In the genomic region with DNA sequence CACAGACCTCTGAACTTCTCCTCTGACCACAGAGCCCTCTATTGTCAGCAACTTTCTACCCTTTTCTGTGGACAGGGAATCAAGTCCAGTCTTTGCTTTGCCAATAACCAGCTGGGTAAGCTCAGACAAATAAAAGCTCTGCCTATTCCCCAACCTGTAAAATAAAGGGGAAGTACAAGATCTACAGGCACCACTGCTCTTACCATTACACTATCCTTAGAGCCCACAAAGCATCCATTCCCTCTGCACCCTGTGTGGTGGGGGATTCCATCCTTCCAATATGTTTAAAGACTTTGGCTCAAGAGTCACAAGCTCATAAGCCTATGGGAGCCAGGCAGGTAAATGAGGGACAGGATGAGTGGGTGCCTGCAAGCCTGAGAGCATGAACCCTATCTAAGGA, we compare ENCODE assay signal across 17 cellular contexts.
"Had no signal": no experiment of that assay in that cellular context is flagged by ENCODE, and none has a peak within 500 bp of the region (broad histone marks: within the 10 kb centered on the region; RNA-seq: fewer than 3 reads in every experiment).

No MANE protein-coding gene starts in this region.

- DNase-seq: activated CD4-positive, alpha-beta T cell treated with anti-CD3 and anti-CD28 coated beads for 1 hour; activated CD4-positive, alpha-beta T cell treated with anti-CD3 and anti-CD28 coated beads, Interleukin-2, amount 50 U/mL, for 4 hours; activated naive CD4-positive, alpha-beta T cell treated with anti-CD3 and anti-CD28 coated beads, Interleukin-2, amount 50 U/mL, for 16 hours; activated T-cell treated with anti-CD3 and anti-CD28 coated beads, Interleukin-2, amount 50 U/mL, for 1 hour; endodermal cell; hippocampal formation; kidney; right cardiac atrium; stimulated activated CD4-positive, alpha-beta T cell treated with anti-CD3 and anti-CD28 coated beads, Interleukin-15, amount 100 ng/mL, for 24 hours; stimulated activated CD4-positive, alpha-beta T cell treated with anti-CD3 and anti-CD28 coated beads, Interleukin-4, amount 100 ng/mL, for 1 hour; stimulated activated naive B cell treated with anti-CD40 and anti-IgM and Interleukin-4, amounts not matched to agents 10 μg/mL and 1 μg/mL and 100 μg/mL, for 72 hours; T1000; transverse colon had no signal

- H3K36me3 ChIP-seq: left lung, prostate gland, transverse colon had no signal

- H3K27ac Mint-ChIP-seq: endodermal cell; stimulated activated naive B cell treated with anti-CD40 and anti-IgM and Interleukin-4, amounts not matched to agents 10 μg/mL and 1 μg/mL and 100 μg/mL, for 72 hours had no signal

- H3K4me3 Mint-ChIP-seq: endodermal cell; stimulated activated naive B cell treated with anti-CD40 and anti-IgM and Interleukin-4, amounts not matched to agents 10 μg/mL and 1 μg/mL and 100 μg/mL, for 72 hours had no signal

- H3K9me3 Mint-ChIP-seq: endodermal cell; stimulated activated naive B cell treated with anti-CD40 and anti-IgM and Interleukin-4, amounts not matched to agents 10 μg/mL and 1 μg/mL and 100 μg/mL, for 72 hours had no signal

- H3K27ac ChIP-seq: left lung, prostate gland, transverse colon had no signal

- H3K4me3 ChIP-seq: left lung, prostate gland, skin epidermis, transverse colon had no signal

- H3K27me3 Mint-ChIP-seq: stimulated activated naive B cell treated with anti-CD40 and anti-IgM and Interleukin-4, amounts not matched to agents 10 μg/mL and 1 μg/mL and 100 μg/mL, for 72 hours had no signal

- FAIRE-seq: kidney had no signal

- H3K27me3 ChIP-seq: left lung, transverse colon had no signal

- ATAC-seq: esophagus mucosa; stimulated activated naive B cell treated with anti-CD40 and anti-IgM and Interleukin-4, amounts not matched to agents 10 μg/mL and 1 μg/mL and 100 μg/mL, for 72 hours had no signal

- H3K36me3 Mint-ChIP-seq: stimulated activated naive B cell treated with anti-CD40 and anti-IgM and Interleukin-4, amounts not matched to agents 10 μg/mL and 1 μg/mL and 100 μg/mL, for 72 hours had no signal

- H3K9me3 ChIP-seq: left lung, prostate gland, transverse colon had no signal
